ENCODE assay signal across 1 cellular context in genomic region chr4:6783111-6783981, GRCh38.
TF ChIP-seq lines count a peak whose summit lies in the region.

No MANE protein-coding gene starts in this region.

TF ChIP-seq in HepG2, 621 proteins besides CTCF, POLR2A, EP300 and RAD21 (continued from another document and continues in another):
- TF ChIP-seq LCORL (IDR thresholded peaks at IDR 0.05) (no peak), LCORL (CRISPR knock-in tag; IDR thresholded peaks at IDR 0.05) (peak; percentile 66; the same call in 1 of the 2 replicates), ZNF672 (CRISPR knock-in tag; IDR thresholded peaks at IDR 0.05) (no peak), ZNF24 (IDR thresholded peaks at IDR 0.05) (no peak), HOXA5 (CRISPR knock-in tag; IDR thresholded peaks at IDR 0.05) (0 out of 2 replicates have a peak, but pooled peaks have one; percentile 57), ZNF260 (CRISPR knock-in tag; IDR thresholded peaks at IDR 0.05; ENCODE audit: borderline replicate concordance, low read depth) (no peak), GMEB2 (CRISPR knock-in tag; IDR thresholded peaks at IDR 0.05; ENCODE audit: low read depth) (no peak), ARNTL (CRISPR knock-in tag; IDR thresholded peaks at IDR 0.05) (no peak), PRPF4 (IDR thresholded peaks at IDR 0.05; ENCODE audit: low read depth, low read length, poor library complexity, severe bottlenecking) (no peak), CHD4 (IDR thresholded peaks at IDR 0.05; ENCODE audit: borderline replicate concordance, low read length) (no peak), ZFP82 (CRISPR knock-in tag; IDR thresholded peaks at IDR 0.05; ENCODE audit: borderline replicate concordance) (no peak), FUBP1 (CRISPR knock-in tag; IDR thresholded peaks at IDR 0.05; ENCODE audit: borderline replicate concordance) (no peak), GATAD1 (CRISPR knock-in tag; IDR thresholded peaks at IDR 0.05) (no peak), POGZ (CRISPR knock-in tag; IDR thresholded peaks at IDR 0.05) (peak; percentile 63; the same call in 1 of the 2 replicates), ZNF335 (CRISPR knock-in tag; IDR thresholded peaks at IDR 0.05) (no peak), GTF2F1 (IDR thresholded peaks at IDR 0.05; ENCODE audit: low read length) (no peak), ZNF142 (CRISPR knock-in tag; IDR thresholded peaks at IDR 0.05) (no peak), HOMEZ (CRISPR knock-in tag; IDR thresholded peaks at IDR 0.05; ENCODE audit: low read depth) (no peak), ESRRA (CRISPR knock-in tag; IDR thresholded peaks at IDR 0.05; ENCODE audit: low read depth) (no peak), ZNF33A (CRISPR knock-in tag; IDR thresholded peaks at IDR 0.05; ENCODE audit: borderline replicate concordance) (no peak), TMF1 (CRISPR knock-in tag; IDR thresholded peaks at IDR 0.05; ENCODE audit: low read depth) (no peak), SP2 (CRISPR knock-in tag; IDR thresholded peaks at IDR 0.05) (peak; percentile 80), CBX2 (IDR thresholded peaks at IDR 0.05; ENCODE audit: low read depth, low read length) (no peak), CBX2 (CRISPR knock-in tag; IDR thresholded peaks at IDR 0.05; ENCODE audit: low read depth) (no peak), ETV6 (CRISPR knock-in tag; conservative IDR thresholded peaks at IDR 0.05) (peak; percentile 41; the same call in 1 of the 2 replicates), ZIK1 (CRISPR knock-in tag; IDR thresholded peaks at IDR 0.05; ENCODE audit: borderline replicate concordance, low read depth) (no peak), ZFP62 (CRISPR knock-in tag; IDR thresholded peaks at IDR 0.05) (no peak), ETV5 (CRISPR knock-in tag; IDR thresholded peaks at IDR 0.05; ENCODE audit: borderline replicate concordance) (peak; percentile 55; the same call in 1 of the 2 replicates)
- TF ChIP-seq, protein P1, sequence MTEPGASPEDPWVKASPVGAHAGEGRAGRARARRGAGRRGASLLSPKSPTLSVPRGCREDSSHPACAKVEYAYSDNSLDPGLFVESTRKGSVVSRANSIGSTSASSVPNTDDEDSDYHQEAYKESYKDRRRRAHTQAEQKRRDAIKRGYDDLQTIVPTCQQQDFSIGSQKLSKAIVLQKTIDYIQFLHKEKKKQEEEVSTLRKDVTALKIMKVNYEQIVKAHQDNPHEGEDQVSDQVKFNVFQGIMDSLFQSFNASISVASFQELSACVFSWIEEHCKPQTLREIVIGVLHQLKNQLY (CRISPR knock-in tag; IDR thresholded peaks at IDR 0.05) = no peak
- TF ChIP-seq, protein P2, sequence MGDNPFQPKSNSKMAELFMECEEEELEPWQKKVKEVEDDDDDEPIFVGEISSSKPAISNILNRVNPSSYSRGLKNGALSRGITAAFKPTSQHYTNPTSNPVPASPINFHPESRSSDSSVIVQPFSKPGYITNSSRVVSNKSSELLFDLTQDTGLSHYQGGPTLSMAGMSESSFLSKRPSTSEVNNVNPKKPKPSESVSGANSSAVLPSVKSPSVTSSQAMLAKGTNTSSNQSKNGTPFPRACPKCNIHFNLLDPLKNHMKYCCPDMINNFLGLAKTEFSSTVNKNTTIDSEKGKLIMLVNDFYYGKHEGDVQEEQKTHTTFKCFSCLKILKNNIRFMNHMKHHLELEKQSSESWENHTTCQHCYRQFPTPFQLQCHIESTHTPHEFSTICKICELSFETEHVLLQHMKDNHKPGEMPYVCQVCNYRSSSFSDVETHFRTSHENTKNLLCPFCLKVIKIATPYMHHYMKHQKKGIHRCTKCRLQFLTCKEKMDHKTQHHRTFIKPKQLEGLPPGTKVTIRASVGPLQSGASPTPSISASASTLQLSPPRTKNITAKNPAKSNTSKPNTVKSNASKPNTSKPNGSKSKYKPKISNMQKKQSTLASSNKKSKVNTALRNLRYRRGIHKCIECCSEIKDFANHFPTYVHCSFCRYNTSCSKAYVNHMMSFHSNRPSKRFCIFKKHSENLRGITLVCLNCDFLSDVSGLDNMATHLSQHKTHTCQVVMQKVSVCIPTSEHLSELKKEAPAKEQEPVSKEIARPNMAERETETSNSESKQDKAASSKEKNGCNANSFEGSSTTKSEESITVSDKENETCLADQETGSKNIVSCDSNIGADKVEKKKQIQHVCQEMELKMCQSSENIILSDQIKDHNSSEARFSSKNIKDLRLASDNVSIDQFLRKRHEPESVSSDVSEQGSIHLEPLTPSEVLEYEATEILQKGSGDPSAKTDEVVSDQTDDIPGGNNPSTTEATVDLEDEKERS (CRISPR knock-in tag; IDR thresholded peaks at IDR 0.05) = no peak
- TF ChIP-seq, protein P3, sequence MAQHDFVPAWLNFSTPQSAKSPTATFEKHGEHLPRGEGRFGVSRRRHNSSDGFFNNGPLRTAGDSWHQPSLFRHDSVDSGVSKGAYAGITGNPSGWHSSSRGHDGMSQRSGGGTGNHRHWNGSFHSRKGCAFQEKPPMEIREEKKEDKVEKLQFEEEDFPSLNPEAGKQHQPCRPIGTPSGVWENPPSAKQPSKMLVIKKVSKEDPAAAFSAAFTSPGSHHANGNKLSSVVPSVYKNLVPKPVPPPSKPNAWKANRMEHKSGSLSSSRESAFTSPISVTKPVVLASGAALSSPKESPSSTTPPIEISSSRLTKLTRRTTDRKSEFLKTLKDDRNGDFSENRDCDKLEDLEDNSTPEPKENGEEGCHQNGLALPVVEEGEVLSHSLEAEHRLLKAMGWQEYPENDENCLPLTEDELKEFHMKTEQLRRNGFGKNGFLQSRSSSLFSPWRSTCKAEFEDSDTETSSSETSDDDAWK (CRISPR knock-in tag; IDR thresholded peaks at IDR 0.05) = no peak
- TF ChIP-seq, protein P4, sequence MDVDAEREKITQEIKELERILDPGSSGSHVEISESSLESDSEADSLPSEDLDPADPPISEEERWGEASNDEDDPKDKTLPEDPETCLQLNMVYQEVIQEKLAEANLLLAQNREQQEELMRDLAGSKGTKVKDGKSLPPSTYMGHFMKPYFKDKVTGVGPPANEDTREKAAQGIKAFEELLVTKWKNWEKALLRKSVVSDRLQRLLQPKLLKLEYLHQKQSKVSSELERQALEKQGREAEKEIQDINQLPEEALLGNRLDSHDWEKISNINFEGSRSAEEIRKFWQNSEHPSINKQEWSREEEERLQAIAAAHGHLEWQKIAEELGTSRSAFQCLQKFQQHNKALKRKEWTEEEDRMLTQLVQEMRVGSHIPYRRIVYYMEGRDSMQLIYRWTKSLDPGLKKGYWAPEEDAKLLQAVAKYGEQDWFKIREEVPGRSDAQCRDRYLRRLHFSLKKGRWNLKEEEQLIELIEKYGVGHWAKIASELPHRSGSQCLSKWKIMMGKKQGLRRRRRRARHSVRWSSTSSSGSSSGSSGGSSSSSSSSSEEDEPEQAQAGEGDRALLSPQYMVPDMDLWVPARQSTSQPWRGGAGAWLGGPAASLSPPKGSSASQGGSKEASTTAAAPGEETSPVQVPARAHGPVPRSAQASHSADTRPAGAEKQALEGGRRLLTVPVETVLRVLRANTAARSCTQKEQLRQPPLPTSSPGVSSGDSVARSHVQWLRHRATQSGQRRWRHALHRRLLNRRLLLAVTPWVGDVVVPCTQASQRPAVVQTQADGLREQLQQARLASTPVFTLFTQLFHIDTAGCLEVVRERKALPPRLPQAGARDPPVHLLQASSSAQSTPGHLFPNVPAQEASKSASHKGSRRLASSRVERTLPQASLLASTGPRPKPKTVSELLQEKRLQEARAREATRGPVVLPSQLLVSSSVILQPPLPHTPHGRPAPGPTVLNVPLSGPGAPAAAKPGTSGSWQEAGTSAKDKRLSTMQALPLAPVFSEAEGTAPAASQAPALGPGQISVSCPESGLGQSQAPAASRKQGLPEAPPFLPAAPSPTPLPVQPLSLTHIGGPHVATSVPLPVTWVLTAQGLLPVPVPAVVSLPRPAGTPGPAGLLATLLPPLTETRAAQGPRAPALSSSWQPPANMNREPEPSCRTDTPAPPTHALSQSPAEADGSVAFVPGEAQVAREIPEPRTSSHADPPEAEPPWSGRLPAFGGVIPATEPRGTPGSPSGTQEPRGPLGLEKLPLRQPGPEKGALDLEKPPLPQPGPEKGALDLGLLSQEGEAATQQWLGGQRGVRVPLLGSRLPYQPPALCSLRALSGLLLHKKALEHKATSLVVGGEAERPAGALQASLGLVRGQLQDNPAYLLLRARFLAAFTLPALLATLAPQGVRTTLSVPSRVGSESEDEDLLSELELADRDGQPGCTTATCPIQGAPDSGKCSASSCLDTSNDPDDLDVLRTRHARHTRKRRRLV (CRISPR knock-in tag; IDR thresholded peaks at IDR 0.05) = no peak
- TF ChIP-seq, protein P5, sequence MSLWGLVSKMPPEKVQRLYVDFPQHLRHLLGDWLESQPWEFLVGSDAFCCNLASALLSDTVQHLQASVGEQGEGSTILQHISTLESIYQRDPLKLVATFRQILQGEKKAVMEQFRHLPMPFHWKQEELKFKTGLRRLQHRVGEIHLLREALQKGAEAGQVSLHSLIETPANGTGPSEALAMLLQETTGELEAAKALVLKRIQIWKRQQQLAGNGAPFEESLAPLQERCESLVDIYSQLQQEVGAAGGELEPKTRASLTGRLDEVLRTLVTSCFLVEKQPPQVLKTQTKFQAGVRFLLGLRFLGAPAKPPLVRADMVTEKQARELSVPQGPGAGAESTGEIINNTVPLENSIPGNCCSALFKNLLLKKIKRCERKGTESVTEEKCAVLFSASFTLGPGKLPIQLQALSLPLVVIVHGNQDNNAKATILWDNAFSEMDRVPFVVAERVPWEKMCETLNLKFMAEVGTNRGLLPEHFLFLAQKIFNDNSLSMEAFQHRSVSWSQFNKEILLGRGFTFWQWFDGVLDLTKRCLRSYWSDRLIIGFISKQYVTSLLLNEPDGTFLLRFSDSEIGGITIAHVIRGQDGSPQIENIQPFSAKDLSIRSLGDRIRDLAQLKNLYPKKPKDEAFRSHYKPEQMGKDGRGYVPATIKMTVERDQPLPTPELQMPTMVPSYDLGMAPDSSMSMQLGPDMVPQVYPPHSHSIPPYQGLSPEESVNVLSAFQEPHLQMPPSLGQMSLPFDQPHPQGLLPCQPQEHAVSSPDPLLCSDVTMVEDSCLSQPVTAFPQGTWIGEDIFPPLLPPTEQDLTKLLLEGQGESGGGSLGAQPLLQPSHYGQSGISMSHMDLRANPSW (CRISPR knock-in tag; IDR thresholded peaks at IDR 0.05; ENCODE audit: borderline replicate concordance) = no peak
